ENCODE assay signal across 1 cellular context in the genomic region with DNA sequence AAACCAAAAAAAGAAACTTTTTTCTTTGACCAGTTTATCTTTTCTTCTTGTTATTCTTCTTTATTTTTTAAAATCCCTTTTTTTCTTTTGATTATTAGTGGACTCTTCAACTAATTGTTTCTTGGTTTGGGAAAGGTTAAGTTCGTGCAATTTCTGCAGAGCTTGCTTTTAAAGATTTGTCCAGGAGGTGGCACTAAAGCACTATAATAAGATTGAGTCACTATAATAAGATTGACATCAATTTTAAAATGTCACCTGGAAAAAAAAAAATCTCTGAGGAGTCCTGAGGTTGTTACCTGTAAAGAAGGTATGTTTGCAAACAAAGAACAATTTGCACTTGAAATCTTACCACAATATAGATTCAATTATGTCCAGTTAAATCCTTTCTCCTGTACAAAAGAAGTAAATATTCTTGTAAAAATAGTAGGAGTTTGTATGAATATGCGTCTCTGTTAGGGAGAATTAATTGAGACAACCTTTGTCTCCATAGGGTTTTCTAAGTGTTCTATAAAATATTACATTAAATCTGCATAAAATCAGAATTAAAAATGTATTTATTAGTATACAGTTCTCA.
TF ChIP-seq lines count a peak whose summit lies in the region.

No MANE protein-coding gene starts in this region.

TF ChIP-seq in K562, 482 proteins besides CTCF, POLR2A, EP300 and RAD21 (continued from another document):
- TF ChIP-seq, protein P1, sequence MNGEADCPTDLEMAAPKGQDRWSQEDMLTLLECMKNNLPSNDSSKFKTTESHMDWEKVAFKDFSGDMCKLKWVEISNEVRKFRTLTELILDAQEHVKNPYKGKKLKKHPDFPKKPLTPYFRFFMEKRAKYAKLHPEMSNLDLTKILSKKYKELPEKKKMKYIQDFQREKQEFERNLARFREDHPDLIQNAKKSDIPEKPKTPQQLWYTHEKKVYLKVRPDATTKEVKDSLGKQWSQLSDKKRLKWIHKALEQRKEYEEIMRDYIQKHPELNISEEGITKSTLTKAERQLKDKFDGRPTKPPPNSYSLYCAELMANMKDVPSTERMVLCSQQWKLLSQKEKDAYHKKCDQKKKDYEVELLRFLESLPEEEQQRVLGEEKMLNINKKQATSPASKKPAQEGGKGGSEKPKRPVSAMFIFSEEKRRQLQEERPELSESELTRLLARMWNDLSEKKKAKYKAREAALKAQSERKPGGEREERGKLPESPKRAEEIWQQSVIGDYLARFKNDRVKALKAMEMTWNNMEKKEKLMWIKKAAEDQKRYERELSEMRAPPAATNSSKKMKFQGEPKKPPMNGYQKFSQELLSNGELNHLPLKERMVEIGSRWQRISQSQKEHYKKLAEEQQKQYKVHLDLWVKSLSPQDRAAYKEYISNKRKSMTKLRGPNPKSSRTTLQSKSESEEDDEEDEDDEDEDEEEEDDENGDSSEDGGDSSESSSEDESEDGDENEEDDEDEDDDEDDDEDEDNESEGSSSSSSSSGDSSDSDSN (IDR thresholded peaks at IDR 0.05; ENCODE audit: borderline replicate concordance in 1 of 2, low read depth in 2 of 2, low read length in 2 of 2) = no peak
- TF ChIP-seq HDAC8 (tag; IDR thresholded peaks at IDR 0.05) = no peak
- TF ChIP-seq DEAF1 (CRISPR knock-in tag; IDR thresholded peaks at IDR 0.05) = peak; percentile 60
- no peak for TF ChIP-seq TSC22D4 (tag; IDR thresholded peaks at IDR 0.05)
- no peak for TF ChIP-seq HSF4 (CRISPR knock-in tag; IDR thresholded peaks at IDR 0.05; ENCODE audit: borderline replicate concordance)
- no peak for TF ChIP-seq MAFF (IDR thresholded peaks at IDR 0.05; ENCODE audit: low read length)
- no peak for TF ChIP-seq SLC30A9 (CRISPR knock-in tag; IDR thresholded peaks at IDR 0.05)
- no peak for TF ChIP-seq HNRNPL (IDR thresholded peaks at IDR 0.05; ENCODE audit: low read depth, low read length)
- TF ChIP-seq ZNF695 (CRISPR knock-in tag; IDR thresholded peaks at IDR 0.05) = no peak
- no peak for TF ChIP-seq ZBTB17 (CRISPR knock-in tag; IDR thresholded peaks at IDR 0.05)
- no peak for TF ChIP-seq ZNF212 (CRISPR knock-in tag; IDR thresholded peaks at IDR 0.05)
- TF ChIP-seq DNMT1 (IDR thresholded peaks at IDR 0.05) = no peak
- TF ChIP-seq ZBTB1 (CRISPR knock-in tag; IDR thresholded peaks at IDR 0.05; ENCODE audit: borderline replicate concordance, low read depth) = no peak
- no peak for TF ChIP-seq CC2D1A (IDR thresholded peaks at IDR 0.05)
- no peak for TF ChIP-seq RBM14 (IDR thresholded peaks at IDR 0.05; ENCODE audit: borderline replicate concordance, insufficient read depth, low read depth, low read length)
- no peak for TF ChIP-seq ZNF586 (CRISPR knock-in tag; conservative IDR thresholded peaks at IDR 0.05)
- peak; percentile 10; the same call in 1 of the 2 replicates for TF ChIP-seq ZNF316 (IDR thresholded peaks at IDR 0.05)
- TF ChIP-seq PKNOX1 (IDR thresholded peaks at IDR 0.05) = no peak
- peak; percentile 12 for TF ChIP-seq MEIS2 (IDR thresholded peaks at IDR 0.05; ENCODE audit: partially characterized antibody)
- TF ChIP-seq MBD2 (IDR thresholded peaks at IDR 0.05; ENCODE audit: borderline replicate concordance, low read depth) = no peak
- TF ChIP-seq FOS (IDR thresholded peaks at IDR 0.05; ENCODE audit: extremely low read depth, insufficient read length) = no peak
- no peak for TF ChIP-seq YBX1 (IDR thresholded peaks at IDR 0.05)
- TF ChIP-seq ZNF707 (CRISPR knock-in tag; conservative IDR thresholded peaks at IDR 0.05) = no peak
- no peak for TF ChIP-seq CHD2 (IDR thresholded peaks at IDR 0.05; ENCODE audit: low read depth, low read length)
- TF ChIP-seq, protein P2, sequence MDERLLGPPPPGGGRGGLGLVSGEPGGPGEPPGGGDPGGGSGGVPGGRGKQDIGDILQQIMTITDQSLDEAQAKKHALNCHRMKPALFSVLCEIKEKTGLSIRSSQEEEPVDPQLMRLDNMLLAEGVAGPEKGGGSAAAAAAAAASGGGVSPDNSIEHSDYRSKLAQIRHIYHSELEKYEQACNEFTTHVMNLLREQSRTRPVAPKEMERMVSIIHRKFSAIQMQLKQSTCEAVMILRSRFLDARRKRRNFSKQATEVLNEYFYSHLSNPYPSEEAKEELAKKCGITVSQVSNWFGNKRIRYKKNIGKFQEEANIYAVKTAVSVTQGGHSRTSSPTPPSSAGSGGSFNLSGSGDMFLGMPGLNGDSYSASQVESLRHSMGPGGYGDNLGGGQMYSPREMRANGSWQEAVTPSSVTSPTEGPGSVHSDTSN (CRISPR knock-in tag; IDR thresholded peaks at IDR 0.05; ENCODE audit: low read depth) = no peak
- TF ChIP-seq, protein P2 (tag; conservative IDR thresholded peaks at IDR 0.05; ENCODE audit: low read depth) = peak; percentile 46; the same call in 1 of the 2 replicates
- TF ChIP-seq IFI16 (CRISPR knock-in tag; IDR thresholded peaks at IDR 0.05) = no peak
